In genomic region chr11:84795698-84796097, GRCh38 we compare ENCODE assay signal across 25 cellular contexts.
"Had no signal": no experiment of that assay in that cellular context is flagged by ENCODE, and none has a peak within 500 bp of the region (broad histone marks: within the 10 kb centered on the region; RNA-seq: fewer than 3 reads in every experiment).

No MANE protein-coding gene starts in this region.

- H3K36me3 ChIP-seq: gastrocnemius medialis, neural progenitor cell, pancreas, right lobe of liver, thyroid gland had no signal

- H3K27ac Mint-ChIP-seq: effector memory CD8-positive, alpha-beta T cell; naive thymus-derived CD4-positive, alpha-beta T cell; nephron; neural progenitor cell; stimulated activated naive CD8-positive, alpha-beta T cell treated with anti-CD3 and anti-CD28 coated beads, Interleukin-15, amount 100 ng/mL, for 72 hours; type B pancreatic cell had no signal

- DNase-seq: cortex of kidney; effector memory CD8-positive, alpha-beta T cell; erythroblast; gastrocnemius medialis; head of caudate nucleus; left colon; left ventricle myocardium superior; mesenchymal stem cell; midbrain; naive thymus-derived CD4-positive, alpha-beta T cell; occipital lobe; retina; small intestine; stimulated activated CD4-positive, alpha-beta T cell treated with anti-CD3 and anti-CD28 coated beads, Interleukin-12 subunit alpha, Interleukin-12 subunit beta, amount 100 ng/mL, for 4 hours; stimulated activated CD4-positive, alpha-beta T cell treated with anti-CD3 and anti-CD28 coated beads, Interleukin-1b, Interleukin-23, amount 100 ng/mL, for 48 hours; stimulated activated CD4-positive, alpha-beta T cell treated with anti-CD3 and anti-CD28 coated beads, Interleukin-4, amount 100 ng/mL, for 1 hour; stimulated activated CD8-positive, alpha-beta memory T cell treated with anti-CD3 and anti-CD28 coated beads, Interleukin-4, amount 100 ng/mL, for 48 hours; stimulated activated naive CD4-positive, alpha-beta T cell; stimulated activated naive CD8-positive, alpha-beta T cell treated with anti-CD3 and anti-CD28 coated beads, Interleukin-15, amount 100 ng/mL, for 72 hours; thyroid gland had no signal

- H3K4me1 Mint-ChIP-seq: naive thymus-derived CD4-positive, alpha-beta T cell; stimulated activated naive CD8-positive, alpha-beta T cell treated with anti-CD3 and anti-CD28 coated beads, Interleukin-15, amount 100 ng/mL, for 72 hours had no signal

- H3K4me2 ChIP-seq: neural progenitor cell had no signal

- H3K9me3 ChIP-seq: gastrocnemius medialis, right lobe of liver, thyroid gland had no signal

- H3K4me1 ChIP-seq: gastrocnemius medialis, neural progenitor cell, pancreas, right lobe of liver, thyroid gland had no signal

- H3K27me3 Mint-ChIP-seq: effector memory CD8-positive, alpha-beta T cell; naive thymus-derived CD4-positive, alpha-beta T cell; stimulated activated naive CD8-positive, alpha-beta T cell treated with anti-CD3 and anti-CD28 coated beads, Interleukin-15, amount 100 ng/mL, for 72 hours; type B pancreatic cell had no signal

- ATAC-seq: effector memory CD8-positive, alpha-beta T cell; gastrocnemius medialis; left colon; left ventricle myocardium superior; naive thymus-derived CD4-positive, alpha-beta T cell; pancreas; stimulated activated naive CD8-positive, alpha-beta T cell treated with anti-CD3 and anti-CD28 coated beads, Interleukin-15, amount 100 ng/mL, for 72 hours had no signal

- H3K27ac ChIP-seq: gastrocnemius medialis, neural progenitor cell, pancreas, right lobe of liver, thyroid gland had no signal

- H2AFZ ChIP-seq: neural progenitor cell had no signal

- H3K9ac ChIP-seq: neural progenitor cell had no signal

- H3K4me3 Mint-ChIP-seq: effector memory CD8-positive, alpha-beta T cell; naive thymus-derived CD4-positive, alpha-beta T cell; nephron; neural progenitor cell; stimulated activated naive CD8-positive, alpha-beta T cell treated with anti-CD3 and anti-CD28 coated beads, Interleukin-15, amount 100 ng/mL, for 72 hours; type B pancreatic cell had no signal

- H3K27me3 ChIP-seq: gastrocnemius medialis, neural progenitor cell, pancreas, right lobe of liver, thyroid gland had no signal

- H3K4me3 ChIP-seq: gastrocnemius medialis, neural progenitor cell, pancreas, right lobe of liver, thyroid gland had no signal

- H3K9me3 Mint-ChIP-seq: nephron, type B pancreatic cell had no signal

- H3K36me3 Mint-ChIP-seq: neural progenitor cell, type B pancreatic cell had no signal
